8 cellular contexts compared by ENCODE assay signal in genomic region chr3:133663569-133664313, GRCh38.
DNase-seq lines count a peak whose midpoint lies in the region; ATAC-seq lines count a peak whose summit lies in the region.

No MANE protein-coding gene starts in this region.

- H3K36me3 Mint-ChIP-seq in stimulated activated naive B cell treated with anti-CD40 and anti-IgM and Interleukin-4, amounts not matched to agents 10 μg/mL and 1 μg/mL and 100 μg/mL, for 72 hours, result peaks cover 16 to 17% of the 10 kb centered on the region in 2 donors

- H3K9me3 Mint-ChIP-seq in stimulated activated naive B cell treated with anti-CD40 and anti-IgM and Interleukin-4, amounts not matched to agents 10 μg/mL and 1 μg/mL and 100 μg/mL, for 72 hours, result no peaks in the 10 kb centered on the region

- peak overlapping the region; percentile 50 to 63 for H3K4me3 Mint-ChIP-seq in stimulated activated naive B cell treated with anti-CD40 and anti-IgM and Interleukin-4, amounts not matched to agents 10 μg/mL and 1 μg/mL and 100 μg/mL, for 72 hours

- peak; percentile 43 for ATAC-seq in GM21825 (IDR thresholded peaks at IDR 0.05; ENCODE audit: unreplicated experiment)
- ATAC-seq in stimulated activated naive B cell treated with anti-CD40 and anti-IgM and Interleukin-4, amounts not matched to agents 10 μg/mL and 1 μg/mL and 100 μg/mL, for 72 hours (replicated peaks), result peak; percentile 63 to 65

- DNase-seq in activated gamma-delta T cell treated with Interleukin-2 at 50 U/mL for 16 hours, result peak; percentile 8
- DNase-seq in activated gamma-delta T cell (lab: John Stamatoyannopoulos, UW), result no peak
- DNase-seq in Kasumi-1 (lab: John Stamatoyannopoulos, UW), result peak; percentile 91 to 94
- peak; percentile 38 for DNase-seq in OCI-M2 (lab: John Stamatoyannopoulos, UW; ENCODE audit: unreplicated experiment)
- DNase-seq in amniotic stem cell (lab: John Stamatoyannopoulos, UW), result peak; percentile 61
- peak; percentile 19 to 75 for DNase-seq in hippocampal formation (lab: John Stamatoyannopoulos, UW)
- peak; percentile 24 for DNase-seq in stimulated activated naive B cell treated with anti-CD40 and anti-IgM and Interleukin-4, amounts not matched to agents 10 μg/mL and 1 μg/mL and 100 μg/mL, for 72 hours

- no peaks in the 10 kb centered on the region for H3K27me3 Mint-ChIP-seq in stimulated activated naive B cell treated with anti-CD40 and anti-IgM and Interleukin-4, amounts not matched to agents 10 μg/mL and 1 μg/mL and 100 μg/mL, for 72 hours

- peak overlapping the region; percentile 70 for H3K27ac Mint-ChIP-seq in stimulated activated naive B cell treated with anti-CD40 and anti-IgM and Interleukin-4, amounts not matched to agents 10 μg/mL and 1 μg/mL and 100 μg/mL, for 72 hours

- H3K4me1 Mint-ChIP-seq in stimulated activated naive B cell treated with anti-CD40 and anti-IgM and Interleukin-4, amounts not matched to agents 10 μg/mL and 1 μg/mL and 100 μg/mL, for 72 hours, result peaks cover 25 to 45% of the 10 kb centered on the region in 2 donors
